In the genomic region with DNA sequence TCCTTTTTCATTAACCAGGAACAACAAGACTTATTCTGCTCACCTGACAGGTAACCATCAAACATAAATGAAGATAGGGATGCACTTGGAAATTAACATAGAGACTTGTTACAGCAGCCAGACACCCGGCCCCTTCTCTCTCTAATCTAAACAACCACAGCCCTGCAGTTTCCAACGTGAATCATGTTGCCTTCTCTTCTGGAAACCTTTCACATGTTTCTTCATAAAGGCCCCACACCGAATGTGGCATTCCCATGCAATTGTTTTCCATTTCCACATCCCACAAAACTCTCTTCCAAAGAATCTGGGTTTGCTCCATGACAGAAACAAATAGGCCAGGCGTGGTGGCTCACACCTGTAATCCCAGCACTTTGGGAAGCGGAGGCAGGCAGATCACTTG, we compare ENCODE assay signal across 29 cellular contexts. TPM values are rescaled to one million over a fixed set of nuclear protein-coding genes. Genes with fewer than 3 reads are reported as not detected.
DNase-seq lines count a peak whose midpoint lies in the region; ATAC-seq and TF ChIP-seq lines count a peak whose summit lies in the region.
"Had no signal": no experiment of that assay in that cellular context is flagged by ENCODE, and none has a peak within 500 bp of the region (broad histone marks: within the 10 kb centered on the region; RNA-seq: fewer than 3 reads in every experiment).

No MANE protein-coding gene starts in this region.

- peak overlapping the region; percentile 85 for H3K27ac ChIP-seq in vagina
- H3K27ac ChIP-seq: brain microvascular endothelial cell, prostate gland, right lobe of liver had no signal

- peak overlapping the region; percentile 79 for H3K27ac Mint-ChIP-seq in mesothelial cell of epicardium
- no peak overlapping the region for H3K27ac Mint-ChIP-seq in activated CD8-positive, alpha-beta memory T cell treated with anti-CD3 and anti-CD28 coated beads, Interleukin-2, amount 10 ng/mL, durations not matched to agents 7 days and 5 days
- H3K27ac Mint-ChIP-seq: CD8-positive, alpha-beta T cell; memory B cell had no signal

- no peak for TF ChIP-seq CTCF in choroid plexus epithelial cell (conservative IDR thresholded peaks at IDR 0.05; ENCODE audit: low read depth, low read length)
- TF ChIP-seq CTCF in mesothelial cell of epicardium (IDR thresholded peaks at IDR 0.05; ENCODE audit: unreplicated experiment) = no peak
- TF ChIP-seq CTCF in vagina (IDR thresholded peaks at IDR 0.05) = no peak

- H3K36me3 ChIP-seq in vagina (no peaks in the 10 kb centered on the region), MG63 (no peaks in the 10 kb centered on the region)
- H3K36me3 ChIP-seq: brain microvascular endothelial cell, HAP-1, left lung, prostate gland, right lobe of liver, tibial nerve had no signal

- intact Hi-C loops in vagina (cut with DNase I) = no loop called here

- H3K9me3 Mint-ChIP-seq in mesothelial cell of epicardium = peaks cover 18% of the 10 kb centered on the region
- no peaks in the 10 kb centered on the region for H3K9me3 Mint-ChIP-seq in activated CD8-positive, alpha-beta memory T cell treated with anti-CD3 and anti-CD28 coated beads, Interleukin-2, amount 10 ng/mL, durations not matched to agents 7 days and 5 days (ENCODE audit: low read depth)
- H3K9me3 Mint-ChIP-seq: CD8-positive, alpha-beta T cell had no signal

- peak; percentile 36 for DNase-seq in M059J (ENCODE audit: low read depth)
- DNase-seq in choroid plexus epithelial cell (ENCODE audit: low read depth) = peak; percentile 69
- no peak for DNase-seq in mesothelial cell of epicardium (ENCODE audit: low spot score in 2 of 2, unreplicated experiment in 2 of 2)
- DNase-seq in vagina (ENCODE audit: extremely low spot score in 2 of 2) = no peak
- DNase-seq in epidermal melanocyte (ENCODE audit: insufficient read length, low spot score) = no peak
- DNase-seq in MG63 = no peak
- no peak for DNase-seq in activated CD8-positive, alpha-beta memory T cell treated with anti-CD3 and anti-CD28 coated beads, Interleukin-2, amount 10 ng/mL, durations not matched to agents 7 days and 5 days
- DNase-seq: activated CD4-positive, alpha-beta T cell treated with anti-CD3 and anti-CD28 coated beads, Interleukin-2, amount 50 U/mL, for 4 hours; activated naive CD4-positive, alpha-beta T cell treated with Interleukin-2 at 50 U/mL for 16 hours; brain microvascular endothelial cell; CD8-positive, alpha-beta T cell; islet precursor cell; NCI-H1436 treated with DMSO at 0.1 percent for 48 hours; NCI-H2081 treated with DMSO at 0.1 percent for 48 hours; NCI-H226; NCI-H526 treated with DMSO at 0.1 percent for 48 hours; PC-3; right lobe of liver; SK-N-SH; stimulated activated CD4-positive, alpha-beta T cell treated with anti-CD3 and anti-CD28 coated beads, Interleukin-4, amount 100 ng/mL, for 1 hour had no signal

- no peak overlapping the region for H3K4me3 ChIP-seq in choroid plexus epithelial cell (ENCODE audit: low read depth, low read length)
- no peak overlapping the region for H3K4me3 ChIP-seq in vagina
- no peak overlapping the region for H3K4me3 ChIP-seq in MG63
- H3K4me3 ChIP-seq: HAP-1, left lung, prostate gland, right lobe of liver, tibial nerve had no signal

- H3K4me1 ChIP-seq in vagina = peaks cover 48% of the 10 kb centered on the region
- H3K4me1 ChIP-seq: HAP-1, prostate gland, right lobe of liver had no signal

- H3K27me3 ChIP-seq in vagina (no peaks in the 10 kb centered on the region), MG63 (no peaks in the 10 kb centered on the region)
- H3K27me3 ChIP-seq: brain microvascular endothelial cell, right lobe of liver, tibial nerve had no signal

- H3K4me3 Mint-ChIP-seq in mesothelial cell of epicardium = no peak overlapping the region
- H3K4me3 Mint-ChIP-seq in activated CD8-positive, alpha-beta memory T cell treated with anti-CD3 and anti-CD28 coated beads, Interleukin-2, amount 10 ng/mL, durations not matched to agents 7 days and 5 days = no peak overlapping the region
- H3K4me3 Mint-ChIP-seq: CD8-positive, alpha-beta T cell; memory B cell had no signal

- TF ChIP-seq POLR2A in vagina (IDR thresholded peaks at IDR 0.05) = no peak

- H3K36me3 Mint-ChIP-seq in mesothelial cell of epicardium = peaks cover 21% of the 10 kb centered on the region
- H3K36me3 Mint-ChIP-seq in activated CD8-positive, alpha-beta memory T cell treated with anti-CD3 and anti-CD28 coated beads, Interleukin-2, amount 10 ng/mL, durations not matched to agents 7 days and 5 days = no peaks in the 10 kb centered on the region
- H3K36me3 Mint-ChIP-seq: memory B cell had no signal

- H3K4me1 Mint-ChIP-seq in mesothelial cell of epicardium = peaks cover 63% of the 10 kb centered on the region
- peaks cover 16% of the 10 kb centered on the region for H3K4me1 Mint-ChIP-seq in activated CD8-positive, alpha-beta memory T cell treated with anti-CD3 and anti-CD28 coated beads, Interleukin-2, amount 10 ng/mL, durations not matched to agents 7 days and 5 days

- H3K9me3 ChIP-seq in vagina = no peaks in the 10 kb centered on the region
- peaks cover 8% of the 10 kb centered on the region; the same call in 1 of the 2 replicates for H3K9me3 ChIP-seq in MG63
- H3K9me3 ChIP-seq: prostate gland, right lobe of liver had no signal

- CTCF ChIA-PET in activated CD8-positive, alpha-beta memory T cell treated with anti-CD3 and anti-CD28 coated beads, Interleukin-2, amount 10 ng/mL, durations not matched to agents 7 days and 5 days (lab: Charles Lee) = no interaction called here

- ATAC-seq in activated CD8-positive, alpha-beta memory T cell treated with anti-CD3 and anti-CD28 coated beads, Interleukin-2, amount 10 ng/mL, durations not matched to agents 7 days and 5 days = no peak
- ATAC-seq: activated CD4-positive, CD25-positive, alpha-beta regulatory T cell treated with anti-CD3 and anti-CD28 coated beads, Interleukin-2, amount 50 U/mL, for 24 hours; CD8-positive, alpha-beta T cell; left lung; PC-3; right lobe of liver; Right ventricle myocardium inferior had no signal

- H3K27me3 Mint-ChIP-seq in mesothelial cell of epicardium (ENCODE audit: low read depth) = no peaks in the 10 kb centered on the region
- peaks cover 32% of the 10 kb centered on the region for H3K27me3 Mint-ChIP-seq in activated CD8-positive, alpha-beta memory T cell treated with anti-CD3 and anti-CD28 coated beads, Interleukin-2, amount 10 ng/mL, durations not matched to agents 7 days and 5 days

RNA-seq across cellular contexts. Expression of a gene that starts 15.0 kb away (rescaled TPM):
- total RNA-seq in M059J (2014; rRNA removed; shearing (Covaris generic)) = 0.05 TPM in 1 of 2 replicates, not detected in the other
- total RNA-seq in mesothelial cell of epicardium (259 to 274 TPM (median 266 TPM) in 3 replicates), vagina (19.4 TPM)
- not detected in 2 replicates for total RNA-seq in MG63 (2014; rRNA removed; shearing (Covaris generic); ENCODE audit: low replicate concordance)
- total RNA-seq in activated CD8-positive, alpha-beta memory T cell treated with anti-CD3 and anti-CD28 coated beads, Interleukin-2, amount 10 ng/mL, durations not matched to agents 7 days and 5 days = under 1 TPM in 1 of 2 experiments, not detected in 1; 0.29 TPM
- total RNA-seq: PC-3; T-helper 1 cell treated with Interleukin-12 subunit alpha and Interleukin-12 subunit beta and Interleukin-4 antibody, amounts not matched to agents 30 ng/mL and 1 ng/mL, for 36 hours had no signal

RNA-seq across cellular contexts. Expression of a gene that starts 15.1 kb away (rescaled TPM):
- total RNA-seq in M059J (2014; rRNA removed; shearing (Covaris generic)) = not detected in 2 replicates
- 9.4 to 12.2 TPM (median 10.5 TPM) in 3 replicates for total RNA-seq in mesothelial cell of epicardium
- not detected for total RNA-seq in vagina
- not detected in 2 replicates for total RNA-seq in MG63 (2014; rRNA removed; shearing (Covaris generic); ENCODE audit: low replicate concordance)
- not detected for total RNA-seq in activated CD8-positive, alpha-beta memory T cell treated with anti-CD3 and anti-CD28 coated beads, Interleukin-2, amount 10 ng/mL, durations not matched to agents 7 days and 5 days
- total RNA-seq: CD8-positive, alpha-beta T cell; cerebellum; left lung; prostate gland; right lobe of liver; Right ventricle myocardium inferior; T-helper 1 cell treated with Interleukin-12 subunit alpha and Interleukin-12 subunit beta and Interleukin-4 antibody, amounts not matched to agents 30 ng/mL and 1 ng/mL, for 36 hours had no signal

Comparison
In these comparisons a context has a peak if more than half of its experiments do, and no peak if none do; other contexts are left out.
1. DNase-seq: peak in M059J (single experiment) and choroid plexus epithelial cell (single experiment); none in mesothelial cell of epicardium (0 of 2), vagina (0 of 2), epidermal melanocyte (single experiment), MG63 (single experiment) and activated CD8-positive, alpha-beta memory T cell treated with anti-CD3 and anti-CD28 coated beads, Interleukin-2, amount 10 ng/mL, durations not matched to agents 7 days and 5 days (single experiment).
2. RNA of a gene that starts 15.0 kb away (total RNA-seq): 259 to 274 TPM in mesothelial cell of epicardium and 19.4 TPM in vagina (single experiment); 0.29 TPM in activated CD8-positive, alpha-beta memory T cell treated with anti-CD3 and anti-CD28 coated beads, Interleukin-2, amount 10 ng/mL, durations not matched to agents 7 days and 5 days, 0.05 TPM in M059J and not detected in MG63; every median in the first group is over 10 times any median in the second.